In genomic region chr10:132290631-132291030, GRCh38 we compare ENCODE assay signal across 20 cellular contexts.
"Had no signal": no experiment of that assay in that cellular context is flagged by ENCODE, and none has a peak within 500 bp of the region (broad histone marks: within the 10 kb centered on the region; RNA-seq: fewer than 3 reads in every experiment).

No MANE protein-coding gene starts in this region.

- H3K27me3 Mint-ChIP-seq: activated naive CD4-positive, alpha-beta T cell treated with anti-CD3 and anti-CD28 coated beads, Interleukin-2, amount 50 U/mL, for 24 hours had no signal

- ATAC-seq: activated CD4-positive, CD25-positive, alpha-beta regulatory T cell treated with anti-CD3 and anti-CD28 coated beads, Interleukin-2, amount 50 U/mL, for 24 hours; activated CD8-positive, alpha-beta T cell treated with anti-CD3 and anti-CD28 coated beads, Interleukin-2, amount 10 ng/mL, durations not matched to agents 7 days and 5 days; body of pancreas; Panc1 had no signal

- DNase-seq: activated CD4-positive, alpha-beta T cell treated with anti-CD3 and anti-CD28 coated beads for 4 hours; activated CD4-positive, alpha-beta T cell treated with anti-CD3 and anti-CD28 coated beads, Interleukin-2, amount 50 U/mL, for 4 hours; activated CD8-positive, alpha-beta memory T cell treated with anti-CD3 and anti-CD28 coated beads, Interleukin-2, amount 50 U/mL, for 48 hours; activated CD8-positive, alpha-beta T cell treated with anti-CD3 and anti-CD28 coated beads, Interleukin-2, amount 10 ng/mL, durations not matched to agents 7 days and 5 days; activated naive CD4-positive, alpha-beta T cell; activated T-cell treated with anti-CD3 and anti-CD28 coated beads, Interleukin-2, amount 50 U/mL, for 1 hour; NCI-H1105; NCI-H1436; NCI-H1694 treated with DMSO at 0.1 percent for 48 hours; NCI-H2081; NCI-H510A treated with DMSO at 0.1 percent for 48 hours; NK-92 treated with Interleukin-12 subunit alpha and Interleukin-12 subunit beta, amount 100 ng/mL, for 24 hours; OCI-M1; RPMI8226; SHP77 treated with DMSO at 0.1 percent for 48 hours had no signal

- H3K9me3 Mint-ChIP-seq: activated naive CD4-positive, alpha-beta T cell treated with anti-CD3 and anti-CD28 coated beads, Interleukin-2, amount 50 U/mL, for 24 hours; T-helper 1 cell treated with Interleukin-12 subunit alpha and Interleukin-12 subunit beta and Interleukin-4 antibody, amounts not matched to agents 30 μg/mL and 1 μg/mL, for 36 hours had no signal

- H3K27ac Mint-ChIP-seq: activated CD8-positive, alpha-beta T cell treated with anti-CD3 and anti-CD28 coated beads, Interleukin-2, amount 10 ng/mL, durations not matched to agents 7 days and 5 days; activated naive CD4-positive, alpha-beta T cell treated with anti-CD3 and anti-CD28 coated beads, Interleukin-2, amount 50 U/mL, for 24 hours; T-helper 1 cell treated with Interleukin-12 subunit alpha and Interleukin-12 subunit beta and Interleukin-4 antibody, amounts not matched to agents 30 μg/mL and 1 μg/mL, for 36 hours had no signal

- H3K4me3 Mint-ChIP-seq: activated CD8-positive, alpha-beta T cell treated with anti-CD3 and anti-CD28 coated beads, Interleukin-2, amount 10 ng/mL, durations not matched to agents 7 days and 5 days; activated naive CD4-positive, alpha-beta T cell treated with anti-CD3 and anti-CD28 coated beads, Interleukin-2, amount 50 U/mL, for 24 hours; T-helper 1 cell treated with Interleukin-12 subunit alpha and Interleukin-12 subunit beta and Interleukin-4 antibody, amounts not matched to agents 30 μg/mL and 1 μg/mL, for 36 hours had no signal

- H3K4me1 Mint-ChIP-seq: activated naive CD4-positive, alpha-beta T cell treated with anti-CD3 and anti-CD28 coated beads, Interleukin-2, amount 50 U/mL, for 24 hours had no signal

- H3K36me3 Mint-ChIP-seq: activated naive CD4-positive, alpha-beta T cell treated with anti-CD3 and anti-CD28 coated beads, Interleukin-2, amount 50 U/mL, for 24 hours had no signal
